In the genomic region with DNA sequence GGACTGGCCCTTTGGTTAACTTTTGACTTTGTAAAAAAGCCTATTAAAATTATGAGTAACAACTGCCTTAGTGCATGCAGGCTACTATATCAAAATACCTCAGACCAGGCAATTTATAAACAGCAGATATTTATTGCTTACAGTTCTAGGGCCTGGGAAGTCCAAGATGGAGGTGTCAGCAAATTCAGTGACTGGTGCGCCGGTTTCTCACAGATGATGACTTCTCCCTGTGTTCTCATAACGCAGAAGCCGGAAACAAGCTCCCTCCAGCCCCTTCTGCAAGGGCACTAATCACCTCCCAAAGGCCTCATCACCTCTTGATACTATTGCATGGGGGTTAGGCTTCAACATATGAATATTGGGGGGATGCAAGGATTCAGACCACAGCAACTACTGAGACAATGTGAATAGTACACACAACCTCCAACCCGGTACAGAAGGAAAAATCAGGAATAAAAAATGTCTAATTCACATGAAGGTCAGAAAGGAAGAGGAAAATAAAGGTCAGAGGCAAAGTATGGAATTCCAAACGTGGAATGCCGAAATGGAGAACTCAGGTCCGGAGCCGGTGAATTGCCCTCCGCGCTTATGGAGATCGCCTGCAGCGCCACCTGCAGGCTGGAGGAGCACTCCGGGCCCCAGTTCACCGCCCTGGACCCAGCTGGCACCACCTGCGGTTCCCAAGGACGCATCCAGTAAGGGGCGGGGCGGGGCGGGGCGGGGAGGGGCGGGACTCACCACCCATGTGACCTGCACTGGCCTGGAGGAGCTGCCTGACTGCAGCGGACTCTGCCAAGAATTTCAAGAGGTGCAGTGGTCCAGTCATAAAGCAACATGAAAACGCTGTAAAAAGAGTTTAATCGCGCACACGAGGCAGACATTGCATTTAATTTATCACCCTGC, we compare ENCODE assay signal across 7 cellular contexts.
DNase-seq lines count a peak whose midpoint lies in the region; ATAC-seq and TF ChIP-seq lines count a peak whose summit lies in the region.

No MANE protein-coding gene starts in this region.

- TF ChIP-seq CTCF in dorsolateral prefrontal cortex (IDR thresholded peaks at IDR 0.05 in 54 of 56, conservative IDR thresholded peaks at IDR 0.05 in 2 of 56; ENCODE audit: low read depth in 1 of 56, partially characterized antibody in 56 of 56): peak in 29 of 56 donors; percentile 7 to 51 (median 26)
- no peak for TF ChIP-seq CTCF in osteoblast (IDR thresholded peaks at IDR 0.05; ENCODE audit: extremely low read depth, low read depth, low read length)

- H3K9me2 ChIP-seq in GM23248 (ENCODE audit: insufficient read depth): no peaks in the 10 kb centered on the region

- H3K36me3 ChIP-seq in GM23248 (ENCODE audit: low read depth) (no peaks in the 10 kb centered on the region), osteoblast (ENCODE audit: insufficient read depth, low read length) (no peaks in the 10 kb centered on the region)

- H3K9me3 ChIP-seq in GM23248 (ENCODE audit: low read depth) (no peaks in the 10 kb centered on the region), osteoblast (ENCODE audit: low read depth, low read length) (no peaks in the 10 kb centered on the region)

- intact Hi-C loops in dorsolateral prefrontal cortex (cut with DNase I): no loop called here

- H3K4me3 ChIP-seq in GM23248: no peak overlapping the region
- no peak overlapping the region for H3K4me3 ChIP-seq in dorsolateral prefrontal cortex
- H3K4me3 ChIP-seq in osteoblast (ENCODE audit: insufficient read depth, low read length): no peak overlapping the region

- H3K79me2 ChIP-seq in GM23248 (ENCODE audit: insufficient read depth): no peaks in the 10 kb centered on the region
- no peaks in the 10 kb centered on the region for H3K79me2 ChIP-seq in osteoblast (ENCODE audit: insufficient read depth, low read length)

- H3F3A ChIP-seq in GM23248 (ENCODE audit: insufficient read depth): no peaks in the 10 kb centered on the region

- H2AFZ ChIP-seq in GM23248: no peak overlapping the region
- H2AFZ ChIP-seq in osteoblast (ENCODE audit: low read length): no peak overlapping the region

- H3K27me3 ChIP-seq in GM23248 (replicated peaks; ENCODE audit: insufficient read depth) (no peaks in the 10 kb centered on the region), dorsolateral prefrontal cortex (peaks cover 0 to 66% (median 27%) of the 10 kb centered on the region in 45 donors), osteoblast (ENCODE audit: insufficient read depth, low read length) (no peaks in the 10 kb centered on the region)

- peak; percentile 15 for DNase-seq in GM23248
- DNase-seq in NCI-H226: peak; percentile 60
- DNase-seq in dorsolateral prefrontal cortex: peak in 4 of 10 donors; percentile 0 to 26 (median 14)
- DNase-seq in osteoblast (ENCODE audit: insufficient read length, low spot score, missing footprints): peak; percentile 62

- H3K4me2 ChIP-seq in GM23248 (ENCODE audit: unreplicated experiment): no peak overlapping the region
- H3K4me2 ChIP-seq in osteoblast (ENCODE audit: insufficient read depth, low read length): no peak overlapping the region

- 44 to 46% methylated on average over 27 of the region's 27 CpGs for WGBS in GM23248 (ENCODE audit: low coverage in 1 of 2, low lambda C conversion rate in 2 of 2, missing lambda C conversion rate in 2 of 2), 2 experiments

- no peak overlapping the region for H3K27ac ChIP-seq in GM23248
- no peak overlapping the region for H3K27ac ChIP-seq in dorsolateral prefrontal cortex
- H3K27ac ChIP-seq in osteoblast (ENCODE audit: low read depth, low read length): no peak overlapping the region

- H3K4me1 ChIP-seq in GM23248 (ENCODE audit: insufficient read depth) (no peaks in the 10 kb centered on the region), osteoblast (ENCODE audit: insufficient read depth, low read length) (no peaks in the 10 kb centered on the region)

- H4K20me1 ChIP-seq in GM23248 (ENCODE audit: insufficient read depth) (no peaks in the 10 kb centered on the region), osteoblast (ENCODE audit: insufficient read depth, low read length) (no peaks in the 10 kb centered on the region)

- H3K9ac ChIP-seq in GM23248: no peak overlapping the region

- in situ Hi-C loops in GM23248 (cut with MboI): no loop called here

- ATAC-seq in HG03342 (IDR thresholded peaks at IDR 0.05; ENCODE audit: unreplicated experiment) (no peak), HG02623 (IDR thresholded peaks at IDR 0.05; ENCODE audit: unreplicated experiment) (no peak), HG02610 (IDR thresholded peaks at IDR 0.05; ENCODE audit: unreplicated experiment) (no peak)
